Comparison of ENCODE assay signal across 12 cellular contexts in the genomic region with DNA sequence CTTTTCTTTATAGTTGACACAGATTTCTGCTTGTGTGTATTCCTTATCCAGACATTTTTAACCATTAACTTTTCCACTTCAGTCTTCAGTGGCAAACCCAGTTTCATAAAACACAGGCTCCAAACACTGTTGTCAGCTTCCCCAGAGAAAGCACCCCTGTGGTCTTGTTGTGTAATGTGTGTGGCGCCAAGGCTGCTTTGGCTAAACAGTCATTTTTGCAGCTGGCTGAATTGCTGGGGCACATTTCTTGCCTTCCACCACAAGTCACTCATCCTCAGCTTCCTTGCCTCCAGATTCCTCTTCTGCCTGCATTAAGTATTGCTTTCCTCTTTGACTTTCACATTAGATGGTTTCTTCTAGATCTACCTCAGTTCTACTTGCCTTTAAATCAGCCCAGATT. TPM values are rescaled to one million over a fixed set of nuclear protein-coding genes. Genes with fewer than 3 reads are reported as not detected.
DNase-seq lines count a peak whose midpoint lies in the region; TF ChIP-seq lines count a peak whose summit lies in the region.
"Had no signal": no experiment of that assay in that cellular context is flagged by ENCODE, and none has a peak within 500 bp of the region (broad histone marks: within the 10 kb centered on the region; RNA-seq: fewer than 3 reads in every experiment).

No MANE protein-coding gene starts in this region.

- intact Hi-C loops in CD14-positive monocyte (cut with micrococcal nuclease), result no loop called here

- H3K27me3 Mint-ChIP-seq in CD14-positive monocyte (ENCODE audit: low read depth in 3 of 3), result peaks cover 0 to 1% (median 0%) of the 10 kb centered on the region in 3 donors
- H3K27me3 Mint-ChIP-seq: IgD-negative memory B cell; stimulated activated naive CD8-positive, alpha-beta T cell treated with anti-CD3 and anti-CD28 coated beads, Interleukin-15, amount 100 ng/mL, for 72 hours had no signal

- peaks cover 78 to 98% of the 10 kb centered on the region in 2 donors for H3K36me3 Mint-ChIP-seq in CD14-positive monocyte

- H3K9me3 Mint-ChIP-seq in CD14-positive monocyte, result no peaks in the 10 kb centered on the region
- H3K9me3 Mint-ChIP-seq: IgD-negative memory B cell; stimulated activated naive CD8-positive, alpha-beta T cell treated with anti-CD3 and anti-CD28 coated beads, Interleukin-15, amount 100 ng/mL, for 72 hours had no signal

- H3K4me3 ChIP-seq in osteoblast (ENCODE audit: insufficient read depth, low read length) (no peak overlapping the region), MM.1S (ENCODE audit: low read length) (no peak overlapping the region)
- H3K4me3 ChIP-seq: heart left ventricle had no signal

- H2AFZ ChIP-seq in osteoblast (ENCODE audit: low read length), result no peak overlapping the region
- no peak overlapping the region for H2AFZ ChIP-seq in MM.1S (ENCODE audit: low read length)

- peaks cover 39% of the 10 kb centered on the region for H3K36me3 ChIP-seq in osteoblast (ENCODE audit: insufficient read depth, low read length)
- H3K36me3 ChIP-seq in MM.1S (replicated peaks; ENCODE audit: insufficient read depth, low read length), result 0 out of 2 replicates have a peak, but pooled peaks cover 8% of the 10 kb centered on the region

- H3K27ac Mint-ChIP-seq in CD14-positive monocyte, result peak overlapping the region in 6 of 7 donors; percentile 0 to 82 (median 46)
- H3K27ac Mint-ChIP-seq: IgD-negative memory B cell; stimulated activated naive CD8-positive, alpha-beta T cell treated with anti-CD3 and anti-CD28 coated beads, Interleukin-15, amount 100 ng/mL, for 72 hours had no signal

- H3F3A ChIP-seq in MM.1S (ENCODE audit: insufficient read depth, low read length), result no peaks in the 10 kb centered on the region

- DNase-seq in CD14-positive monocyte (ENCODE audit: low spot score), result no peak
- DNase-seq in NOMO-1 treated with dmso at 0.1 percent for 144 hours (lab: John Stamatoyannopoulos, UW; ENCODE audit: unreplicated experiment), result peak; percentile 93
- peak; percentile 91 for DNase-seq in fibroblast of gingiva (ENCODE audit: low read depth)
- DNase-seq in osteoblast (ENCODE audit: insufficient read length, low spot score, missing footprints), result no peak
- no peak for DNase-seq in SW 1271 (lab: John Stamatoyannopoulos, UW)
- DNase-seq in stimulated activated CD4-positive, alpha-beta T cell treated with anti-CD3 and anti-CD28 coated beads, Interleukin-4, amount 100 ng/mL, for 24 hours, result no peak
- no peak for DNase-seq in NCI-H187 (lab: John Stamatoyannopoulos, UW)
- no peak for DNase-seq in MM.1S
- DNase-seq: heart left ventricle; NCI-H510A; stimulated activated naive CD8-positive, alpha-beta T cell treated with anti-CD3 and anti-CD28 coated beads, Interleukin-15, amount 100 ng/mL, for 72 hours had no signal

- H3K4me2 ChIP-seq in osteoblast (ENCODE audit: insufficient read depth, low read length) (no peak overlapping the region), MM.1S (ENCODE audit: low read depth, low read length) (no peak overlapping the region)

- H3K79me2 ChIP-seq in osteoblast (ENCODE audit: insufficient read depth, low read length) (no peaks in the 10 kb centered on the region), MM.1S (ENCODE audit: low read length) (no peaks in the 10 kb centered on the region)

- no peaks in the 10 kb centered on the region for H4K20me1 ChIP-seq in osteoblast (ENCODE audit: insufficient read depth, low read length)
- H4K20me1 ChIP-seq in MM.1S (ENCODE audit: insufficient read depth, low read length), result no peaks in the 10 kb centered on the region

- H3K9me2 ChIP-seq in MM.1S (replicated peaks; ENCODE audit: insufficient read depth, low read length), result no peaks in the 10 kb centered on the region

- H3K4me1 ChIP-seq in osteoblast (ENCODE audit: insufficient read depth, low read length) (peaks cover 14% of the 10 kb centered on the region), MM.1S (ENCODE audit: low read length) (no peaks in the 10 kb centered on the region)

- TF ChIP-seq CTCF in CD14-positive monocyte (IDR thresholded peaks at IDR 0.05), result no peak
- no peak for TF ChIP-seq CTCF in osteoblast (IDR thresholded peaks at IDR 0.05; ENCODE audit: extremely low read depth, low read depth, low read length)
- no peak for TF ChIP-seq CTCF in MM.1S (IDR thresholded peaks at IDR 0.05; ENCODE audit: low read length)

- H3K4me1 Mint-ChIP-seq in CD14-positive monocyte, result peaks cover 26% of the 10 kb centered on the region
- H3K4me1 Mint-ChIP-seq: IgD-negative memory B cell; stimulated activated naive CD8-positive, alpha-beta T cell treated with anti-CD3 and anti-CD28 coated beads, Interleukin-15, amount 100 ng/mL, for 72 hours had no signal

- no peak overlapping the region for H3K4me3 Mint-ChIP-seq in CD14-positive monocyte
- H3K4me3 Mint-ChIP-seq: IgD-negative memory B cell; stimulated activated naive CD8-positive, alpha-beta T cell treated with anti-CD3 and anti-CD28 coated beads, Interleukin-15, amount 100 ng/mL, for 72 hours had no signal

- no peak overlapping the region for H3K9ac ChIP-seq in MM.1S (ENCODE audit: low read length)

- H3K27me3 ChIP-seq in osteoblast (ENCODE audit: insufficient read depth, low read length) (no peaks in the 10 kb centered on the region), MM.1S (replicated peaks; ENCODE audit: insufficient read depth, low read length) (no peaks in the 10 kb centered on the region)
- H3K27me3 ChIP-seq: heart left ventricle had no signal

- H3K27ac ChIP-seq in osteoblast (ENCODE audit: low read depth, low read length), result peak overlapping the region; percentile 42
- H3K27ac ChIP-seq in MM.1S (ENCODE audit: low read length), result no peak overlapping the region

- H3K9me3 ChIP-seq in osteoblast (ENCODE audit: low read depth, low read length) (no peaks in the 10 kb centered on the region), MM.1S (replicated peaks; ENCODE audit: insufficient read depth, low read length) (no peaks in the 10 kb centered on the region)
- H3K9me3 ChIP-seq: heart left ventricle had no signal

RNA-seq across cellular contexts. Expression of gene ARHGAP1, which starts 40.5 kb away (rescaled TPM):
- polyA plus RNA-seq in CD14-positive monocyte, result 10 to 100 TPM; 31.6 to 59.3 TPM
- total RNA-seq in osteoblast, result 88.3 and 100 TPM in 2 replicates

RNA-seq across cellular contexts. Expression of gene ZNF408, which starts 40.9 kb away (rescaled TPM):
- polyA plus RNA-seq in CD14-positive monocyte, result 1 to 10 TPM; 4.1 to 4.2 TPM
- total RNA-seq in osteoblast, result 16.2 and 16.3 TPM in 2 replicates

RNA-seq across cellular contexts. Expression of gene ATG13, which starts 42.6 kb away (rescaled TPM):
- 10 to 100 TPM; 51.2 to 55.5 TPM for polyA plus RNA-seq in CD14-positive monocyte
- total RNA-seq in osteoblast, result 70.9 and 71.9 TPM in 2 replicates

RNA-seq across cellular contexts. Expression of gene HARBI1, which starts 42.9 kb away (rescaled TPM):
- polyA plus RNA-seq in CD14-positive monocyte, result 1 to 10 TPM; 2.1 to 4.4 TPM
- total RNA-seq in osteoblast, result 5.8 and 6.2 TPM in 2 replicates

RNA-seq across cellular contexts. Expression of gene F2, which starts 59.1 kb away (rescaled TPM):
- polyA plus RNA-seq in CD14-positive monocyte, result not detected
- total RNA-seq in osteoblast, result not detected in 2 replicates
- polyA plus RNA-seq: IgD-negative memory B cell had no signal

Comparison
In these comparisons a context has a peak if more than half of its experiments do, and no peak if none do; other contexts are left out.
1. DNase-seq: peak in NOMO-1 treated with dmso at 0.1 percent for 144 hours (single experiment) and fibroblast of gingiva (single experiment); none in CD14-positive monocyte (single experiment), osteoblast (single experiment), SW 1271 (0 of 2), stimulated activated CD4-positive, alpha-beta T cell treated with anti-CD3 and anti-CD28 coated beads, Interleukin-4, amount 100 ng/mL, for 24 hours (single experiment), NCI-H187 (0 of 2) and MM.1S (single experiment).